ENCODE assay signal across 9 cellular contexts in the genomic region with DNA sequence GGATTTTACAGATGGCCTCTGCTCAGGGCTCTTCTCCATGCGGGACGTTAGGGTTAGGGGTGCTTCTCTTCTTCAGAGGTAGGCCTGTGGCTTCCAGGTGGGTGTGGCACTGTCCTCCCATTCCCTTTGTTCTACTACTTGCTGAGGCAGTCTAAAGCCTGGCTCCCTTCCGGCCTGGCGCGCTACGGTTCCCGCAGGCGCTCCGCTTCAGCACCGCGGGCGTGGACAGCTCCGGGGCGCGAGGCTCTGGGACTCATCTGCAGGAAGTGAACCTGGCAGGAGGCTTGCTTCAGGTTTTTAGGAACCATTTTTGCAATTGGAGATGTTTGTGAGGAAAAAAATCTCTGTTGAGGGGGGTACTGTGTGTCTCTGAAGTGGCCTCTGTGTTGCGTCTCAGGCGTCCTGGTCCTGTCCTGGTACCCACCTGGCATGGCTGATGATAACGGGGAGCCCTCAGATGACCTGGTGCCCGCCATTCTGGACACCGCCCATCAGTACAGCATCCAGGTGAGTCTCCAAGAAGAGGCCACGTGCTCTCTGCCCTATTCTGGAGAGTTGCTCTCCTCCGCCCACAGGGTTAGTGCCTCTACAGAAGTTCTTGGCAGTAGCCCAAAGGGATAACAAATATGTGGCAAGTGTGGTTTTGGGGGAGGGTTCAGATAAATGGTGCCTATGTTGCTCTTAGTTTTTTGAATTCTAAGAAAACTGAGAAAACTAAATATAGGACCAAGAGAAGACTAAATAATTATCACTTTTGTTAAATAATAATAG. TPM values are rescaled to one million over a fixed set of nuclear protein-coding genes. Genes with fewer than 3 reads are reported as not detected.
A peak's percentile ranks its signal among the peaks of the same experiment; 100 is the strongest.
DNase-seq lines count a peak whose midpoint lies in the region; ATAC-seq, FAIRE-seq and TF ChIP-seq lines count a peak whose summit lies in the region.
"Had no signal": no experiment of that assay in that cellular context is flagged by ENCODE, and none has a peak within 500 bp of the region (broad histone marks: within the 10 kb centered on the region; RNA-seq: fewer than 3 reads in every experiment).

No MANE protein-coding gene starts in this region.

- no peaks in the 10 kb centered on the region for H3K36me3 ChIP-seq in left ventricle myocardium inferior
- H3K36me3 ChIP-seq: neutrophil had no signal

- H3K27ac ChIP-seq in left ventricle myocardium inferior (replicated peaks) = no peak overlapping the region
- H3K27ac ChIP-seq: neutrophil had no signal

- DNase-seq in GM12865 (ENCODE audit: low read depth) (peak; percentile 23), NCI-H510A treated with DMSO at 0.1 percent for 48 hours (lab: John Stamatoyannopoulos, UW) (peak; percentile 99), left ventricle myocardium inferior (peak; percentile 53), sciatic nerve (ENCODE audit: low spot score) (peak; percentile 73), RCC 7860 (ENCODE audit: low spot score) (no peak)
- DNase-seq in activated T-helper 2 cell treated with anti-CD3 and anti-CD28 coated beads, Interferon-gamma antibody, Interleukin-2, Interleukin-4, amounts not matched to agents 10 μg/mL and 5 μg/mL and 100 μg/mL, durations not matched to agents 14 hours and 24 hours and 36 hours (ENCODE audit: low spot score) = peak; percentile 46

- FAIRE-seq in RCC 7860 (lab: Jason Lieb, UNC) = no peak

- H3K4me3 Mint-ChIP-seq in activated T-helper 2 cell treated with anti-CD3 and anti-CD28 coated beads, Interferon-gamma antibody, Interleukin-2, Interleukin-4, amounts not matched to agents 10 μg/mL and 5 μg/mL and 100 μg/mL, durations not matched to agents 14 hours and 24 hours and 36 hours (ENCODE audit: low read depth) = peak overlapping the region; percentile 66

- peaks cover 32% of the 10 kb centered on the region for H3K27me3 Mint-ChIP-seq in activated T-helper 2 cell treated with anti-CD3 and anti-CD28 coated beads, Interferon-gamma antibody, Interleukin-2, Interleukin-4, amounts not matched to agents 10 μg/mL and 5 μg/mL and 100 μg/mL, durations not matched to agents 14 hours and 24 hours and 36 hours (ENCODE audit: low read depth)

- peaks cover 10% of the 10 kb centered on the region for H3K4me1 Mint-ChIP-seq in activated T-helper 2 cell treated with anti-CD3 and anti-CD28 coated beads, Interferon-gamma antibody, Interleukin-2, Interleukin-4, amounts not matched to agents 10 μg/mL and 5 μg/mL and 100 μg/mL, durations not matched to agents 14 hours and 24 hours and 36 hours (ENCODE audit: low read depth)

- H3K4me3 ChIP-seq in GM12865 (ENCODE audit: low read depth, low read length) (peak overlapping the region; percentile 65; the same call in 1 of the 2 replicates), left ventricle myocardium inferior (peak overlapping the region; percentile 72)

- H3K27ac Mint-ChIP-seq in activated T-helper 2 cell treated with anti-CD3 and anti-CD28 coated beads, Interferon-gamma antibody, Interleukin-2, Interleukin-4, amounts not matched to agents 10 μg/mL and 5 μg/mL and 100 μg/mL, durations not matched to agents 14 hours and 24 hours and 36 hours = no peak overlapping the region

- H3K27me3 ChIP-seq in left ventricle myocardium inferior (ENCODE audit: low read depth) = peaks cover 15% of the 10 kb centered on the region

- H3K9me3 Mint-ChIP-seq in activated T-helper 2 cell treated with anti-CD3 and anti-CD28 coated beads, Interferon-gamma antibody, Interleukin-2, Interleukin-4, amounts not matched to agents 10 μg/mL and 5 μg/mL and 100 μg/mL, durations not matched to agents 14 hours and 24 hours and 36 hours = no peaks in the 10 kb centered on the region

- peaks cover 23% of the 10 kb centered on the region for H3K4me1 ChIP-seq in left ventricle myocardium inferior

- peak; percentile 74 for ATAC-seq in sciatic nerve
- no peak for ATAC-seq in HG02885 (IDR thresholded peaks at IDR 0.05; ENCODE audit: poor library complexity, unreplicated experiment)
- ATAC-seq in HG03565 (IDR thresholded peaks at IDR 0.05; ENCODE audit: unreplicated experiment) = no peak

- TF ChIP-seq CTCF in GM12865 (IDR thresholded peaks at IDR 0.05; ENCODE audit: insufficient read depth, low read depth, low read length, missing control alignments) (no peak), left ventricle myocardium inferior (IDR thresholded peaks at IDR 0.05; ENCODE audit: borderline replicate concordance) (no peak)

- intact Hi-C loops in activated T-helper 2 cell treated with anti-CD3 and anti-CD28 coated beads, Interferon-gamma antibody, Interleukin-2, Interleukin-4, amounts not matched to agents 10 μg/mL and 5 μg/mL and 100 μg/mL, durations not matched to agents 14 hours and 24 hours and 36 hours (cut with micrococcal nuclease) = loop anchor here (2.0 kb wide), 1 partner anchor 61 kb away; no protein-coding TSS in a partner anchor
- intact Hi-C loops in left ventricle myocardium inferior (cut with micrococcal nuclease) (no loop called here), sciatic nerve (cut with DNase I) (no loop called here)

- H3K9me3 ChIP-seq in left ventricle myocardium inferior (replicated peaks) = no peaks in the 10 kb centered on the region
- H3K9me3 ChIP-seq: neutrophil had no signal

- peaks cover 16% of the 10 kb centered on the region for H3K36me3 Mint-ChIP-seq in activated T-helper 2 cell treated with anti-CD3 and anti-CD28 coated beads, Interferon-gamma antibody, Interleukin-2, Interleukin-4, amounts not matched to agents 10 μg/mL and 5 μg/mL and 100 μg/mL, durations not matched to agents 14 hours and 24 hours and 36 hours (ENCODE audit: low read depth)

RNA-seq across cellular contexts. Expression of a gene that starts 1.9 kb away (rescaled TPM):
- total RNA-seq in activated T-helper 2 cell treated with anti-CD3 and anti-CD28 coated beads, Interferon-gamma antibody, Interleukin-2, Interleukin-4, amounts not matched to agents 10 μg/mL and 5 μg/mL and 100 μg/mL, durations not matched to agents 14 hours and 24 hours and 36 hours = 0.94 and 1.1 TPM in 2 replicates
- total RNA-seq in left ventricle myocardium inferior = 1.9 TPM
- total RNA-seq in sciatic nerve = 2.3 TPM

RNA-seq across cellular contexts. Expression of a gene that starts 12.1 kb away (rescaled TPM):
- 22.6 and 24.5 TPM in 2 replicates for total RNA-seq in activated T-helper 2 cell treated with anti-CD3 and anti-CD28 coated beads, Interferon-gamma antibody, Interleukin-2, Interleukin-4, amounts not matched to agents 10 μg/mL and 5 μg/mL and 100 μg/mL, durations not matched to agents 14 hours and 24 hours and 36 hours
- total RNA-seq in left ventricle myocardium inferior = 47.3 TPM
- total RNA-seq in sciatic nerve = 30.3 TPM

RNA-seq across cellular contexts. Expression of a gene that starts 12.5 kb away (rescaled TPM):
- total RNA-seq in activated T-helper 2 cell treated with anti-CD3 and anti-CD28 coated beads, Interferon-gamma antibody, Interleukin-2, Interleukin-4, amounts not matched to agents 10 μg/mL and 5 μg/mL and 100 μg/mL, durations not matched to agents 14 hours and 24 hours and 36 hours = 45.2 and 46.5 TPM in 2 replicates
- total RNA-seq in left ventricle myocardium inferior (5.7 TPM), sciatic nerve (8.1 TPM)

RNA-seq across cellular contexts. Expression of a gene that starts 30.6 kb away (rescaled TPM):
- total RNA-seq in activated T-helper 2 cell treated with anti-CD3 and anti-CD28 coated beads, Interferon-gamma antibody, Interleukin-2, Interleukin-4, amounts not matched to agents 10 μg/mL and 5 μg/mL and 100 μg/mL, durations not matched to agents 14 hours and 24 hours and 36 hours = 0.21 TPM in 1 of 2 replicates, not detected in the other
- total RNA-seq in left ventricle myocardium inferior = 0.14 TPM
- 1.6 TPM for total RNA-seq in sciatic nerve
